Comparison of ENCODE assay signal across 29 cellular contexts in genomic region chr7:26642416-26642815, GRCh38.
"Had no signal": no experiment of that assay in that cellular context is flagged by ENCODE, and none has a peak within 500 bp of the region (broad histone marks: within the 10 kb centered on the region; RNA-seq: fewer than 3 reads in every experiment).

No MANE protein-coding gene starts in this region.

- H3K4me3 Mint-ChIP-seq: activated CD4-positive, alpha-beta T cell treated with anti-CD3 and anti-CD28 coated beads, Interleukin-2, amount 10 ng/mL, durations not matched to agents 24 days and 14 days; activated CD8-positive, alpha-beta T cell treated with anti-CD3 and anti-CD28 coated beads for 36 hours; activated naive CD4-positive, alpha-beta T cell treated with anti-CD3 and anti-CD28 coated beads for 36 hours; T-helper 1 cell treated with Interleukin-12 subunit alpha and Interleukin-12 subunit beta and Interleukin-4 antibody, amounts not matched to agents 30 μg/mL and 1 μg/mL, for 36 hours; T-helper 2 cell treated with Interferon-gamma antibody and Interleukin-4, amounts not matched to agents 5 μg/mL and 100 μg/mL, for 36 hours had no signal

- DNase-seq: activated CD4-positive, alpha-beta T cell treated with anti-CD3 and anti-CD28 coated beads, Interleukin-2, amount 10 ng/mL, durations not matched to agents 24 days and 14 days; activated CD4-positive, alpha-beta T cell treated with anti-CD3 and anti-CD28 coated beads, Interleukin-2, amount 50 U/mL, for 4 hours; activated CD8-positive, alpha-beta T cell treated with anti-CD3 and anti-CD28 coated beads for 36 hours; activated gamma-delta T cell; activated naive CD4-positive, alpha-beta T cell treated with anti-CD3 and anti-CD28 coated beads for 36 hours; activated T-cell treated with anti-CD3 and anti-CD28 coated beads, Interleukin-2, amount 50 U/mL, for 1 hour; adrenal gland; body of pancreas; caudate nucleus; MG63; NCI-H1048; NCI-H1436 treated with DMSO at 0.1 percent for 48 hours; NCI-H1694 treated with DMSO at 0.1 percent for 48 hours; NCI-H2029; NCI-H345; NCI-H524 treated with DMSO at 0.1 percent for 48 hours; PC-3; Peyer's patch; RPMI8226; SHP77 treated with DMSO at 0.1 percent for 48 hours; SK-N-SH had no signal

- H3K36me3 ChIP-seq: adrenal gland, breast epithelium, MG63, Peyer's patch, SJSA1 had no signal

- H3K4me1 ChIP-seq: adrenal gland, body of pancreas, breast epithelium, Peyer's patch, SJSA1 had no signal

- FAIRE-seq: astrocyte, TTC549 had no signal

- H3K9me3 Mint-ChIP-seq: activated CD4-positive, alpha-beta T cell treated with anti-CD3 and anti-CD28 coated beads, Interleukin-2, amount 10 ng/mL, durations not matched to agents 24 days and 14 days; activated CD8-positive, alpha-beta T cell treated with anti-CD3 and anti-CD28 coated beads for 36 hours; activated naive CD4-positive, alpha-beta T cell treated with anti-CD3 and anti-CD28 coated beads for 36 hours; activated naive CD4-positive, alpha-beta T cell treated with anti-CD3 and anti-CD28 coated beads, Interleukin-2, amount 50 U/mL, for 72 hours; activated T-helper 2 cell treated with anti-CD3 and anti-CD28 coated beads, Interferon-gamma antibody, Interleukin-2, Interleukin-4, amounts not matched to agents 10 μg/mL and 5 μg/mL and 100 μg/mL, durations not matched to agents 14 hours and 24 hours and 36 hours; T-helper 1 cell treated with Interleukin-12 subunit alpha and Interleukin-12 subunit beta and Interleukin-4 antibody, amounts not matched to agents 30 μg/mL and 1 μg/mL, for 36 hours; T-helper 2 cell treated with Interferon-gamma antibody and Interleukin-4, amounts not matched to agents 5 μg/mL and 100 μg/mL, for 36 hours had no signal

- H3K27ac ChIP-seq: adrenal gland, body of pancreas, breast epithelium, Peyer's patch, SJSA1 had no signal

- H3K9me3 ChIP-seq: adrenal gland, body of pancreas, breast epithelium, MG63, Peyer's patch, SJSA1, SK-N-SH had no signal

- H3K4me3 ChIP-seq: adrenal gland, body of pancreas, breast epithelium, MG63, Peyer's patch, SJSA1 had no signal

- H3K27ac Mint-ChIP-seq: activated CD4-positive, alpha-beta T cell treated with anti-CD3 and anti-CD28 coated beads, Interleukin-2, amount 10 ng/mL, durations not matched to agents 24 days and 14 days; activated CD8-positive, alpha-beta T cell treated with anti-CD3 and anti-CD28 coated beads for 36 hours; activated naive CD4-positive, alpha-beta T cell treated with anti-CD3 and anti-CD28 coated beads for 36 hours; activated naive CD4-positive, alpha-beta T cell treated with anti-CD3 and anti-CD28 coated beads, Interleukin-2, amount 50 U/mL, for 72 hours; activated T-helper 2 cell treated with anti-CD3 and anti-CD28 coated beads, Interferon-gamma antibody, Interleukin-2, Interleukin-4, amounts not matched to agents 10 μg/mL and 5 μg/mL and 100 μg/mL, durations not matched to agents 14 hours and 24 hours and 36 hours; T-helper 1 cell treated with Interleukin-12 subunit alpha and Interleukin-12 subunit beta and Interleukin-4 antibody, amounts not matched to agents 30 μg/mL and 1 μg/mL, for 36 hours; T-helper 2 cell treated with Interferon-gamma antibody and Interleukin-4, amounts not matched to agents 5 μg/mL and 100 μg/mL, for 36 hours had no signal

- H3K27me3 Mint-ChIP-seq: activated CD4-positive, alpha-beta T cell treated with anti-CD3 and anti-CD28 coated beads, Interleukin-2, amount 10 ng/mL, durations not matched to agents 24 days and 14 days had no signal

- ATAC-seq: activated CD8-positive, alpha-beta T cell treated with anti-CD3 and anti-CD28 coated beads for 36 hours; activated naive CD4-positive, alpha-beta T cell treated with anti-CD3 and anti-CD28 coated beads, Interleukin-2, amount 50 U/mL, for 72 hours; body of pancreas; PC-3 had no signal

- H3K4me2 ChIP-seq: SK-N-SH had no signal

- H3K36me3 Mint-ChIP-seq: activated naive CD4-positive, alpha-beta T cell treated with anti-CD3 and anti-CD28 coated beads, Interleukin-2, amount 50 U/mL, for 72 hours had no signal

- H3K9ac ChIP-seq: SK-N-SH had no signal

- H3K27me3 ChIP-seq: adrenal gland, body of pancreas, breast epithelium, MG63, Peyer's patch, SJSA1 had no signal

- H3K4me1 Mint-ChIP-seq: activated CD4-positive, alpha-beta T cell treated with anti-CD3 and anti-CD28 coated beads, Interleukin-2, amount 10 ng/mL, durations not matched to agents 24 days and 14 days had no signal
